ENCODE assay signal across 8 cellular contexts in the genomic region with DNA sequence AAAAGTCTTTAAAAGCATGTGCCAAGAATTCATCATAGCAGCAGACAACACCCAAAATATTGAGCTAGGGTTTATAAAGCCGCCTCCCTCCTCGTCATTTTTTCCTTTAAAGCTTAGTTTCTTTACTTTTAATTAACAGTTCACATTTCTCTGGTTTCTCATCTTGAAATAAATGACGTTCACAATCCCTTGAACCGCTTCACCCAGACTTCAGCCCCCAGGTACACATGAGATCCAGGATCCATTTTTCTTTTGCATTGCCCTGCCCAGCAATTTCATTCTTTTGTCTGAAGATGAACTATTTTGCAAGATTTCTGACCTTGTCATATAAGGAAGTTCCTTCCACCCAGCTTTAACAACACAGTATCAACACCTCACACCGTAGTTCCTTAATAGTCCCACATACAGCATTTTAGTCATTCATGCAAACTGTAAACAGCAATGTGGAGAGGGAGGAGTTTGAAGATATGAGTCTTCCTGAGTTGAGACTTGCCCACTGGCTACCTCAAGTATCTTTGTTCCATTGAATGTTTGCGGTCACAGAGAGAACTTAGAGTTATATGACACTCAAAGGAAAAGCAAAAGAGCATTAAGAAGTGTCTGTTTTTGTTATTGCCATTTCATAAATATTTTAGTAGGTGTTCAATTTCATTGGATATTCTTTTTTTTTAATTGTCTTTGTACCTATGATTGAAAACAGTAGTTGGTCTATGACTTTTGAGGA. TPM values are rescaled to one million over a fixed set of nuclear protein-coding genes. Genes with fewer than 3 reads are reported as not detected.
DNase-seq lines count a peak whose midpoint lies in the region; ATAC-seq and TF ChIP-seq lines count a peak whose summit lies in the region.

No MANE protein-coding gene starts in this region.

- H3K27me3 ChIP-seq in upper lobe of right lung: no peaks in the 10 kb centered on the region

- TF ChIP-seq CTCF in 22Rv1 (IDR thresholded peaks at IDR 0.05) (no peak), upper lobe of right lung (IDR thresholded peaks at IDR 0.05) (no peak)

- peak overlapping the region; percentile 72 for H3K4me3 Mint-ChIP-seq in activated CD8-positive, alpha-beta T cell treated with anti-CD3 and anti-CD28 coated beads, Interleukin-2, amount 10 ng/mL, durations not matched to agents 7 days and 5 days

- POLR2A ChIA-PET in activated CD8-positive, alpha-beta T cell treated with anti-CD3 and anti-CD28 coated beads, Interleukin-2, amount 10 ng/mL, durations not matched to agents 7 days and 5 days (lab: Charles Lee): interaction anchor here (1.0 to 7.5 kb wide), 4 partner anchors 10 to 165 kb away, joined by 3 to 69 read pairs (median 12); a partner anchor contains a TSS

- H3K27me3 Mint-ChIP-seq in activated CD8-positive, alpha-beta T cell treated with anti-CD3 and anti-CD28 coated beads, Interleukin-2, amount 10 ng/mL, durations not matched to agents 7 days and 5 days (ENCODE audit: low read depth): no peaks in the 10 kb centered on the region

- no peaks in the 10 kb centered on the region for H3K36me3 ChIP-seq in upper lobe of right lung

- peak; percentile 81 for DNase-seq in KBM-7
- peak; percentile 37 for DNase-seq in activated CD8-positive, alpha-beta T cell treated with anti-CD3 and anti-CD28 coated beads, Interleukin-2, amount 10 ng/mL, durations not matched to agents 7 days and 5 days
- peak; percentile 61 for DNase-seq in iris pigment epithelial cell (ENCODE audit: low read depth)
- DNase-seq in upper lobe of right lung: no peak
- no peak for DNase-seq in ureter (ENCODE audit: low spot score)
- no peak for DNase-seq in GM03348 (ENCODE audit: low spot score)

- H3K9me3 Mint-ChIP-seq in activated CD8-positive, alpha-beta T cell treated with anti-CD3 and anti-CD28 coated beads, Interleukin-2, amount 10 ng/mL, durations not matched to agents 7 days and 5 days (ENCODE audit: insufficient read depth): no peaks in the 10 kb centered on the region

- H3K4me3 ChIP-seq in upper lobe of right lung: peak overlapping the region; percentile 9

- peak; percentile 57 for ATAC-seq in activated CD8-positive, alpha-beta T cell treated with anti-CD3 and anti-CD28 coated beads, Interleukin-2, amount 10 ng/mL, durations not matched to agents 7 days and 5 days
- ATAC-seq in upper lobe of right lung: peak; percentile 85
- ATAC-seq in GM21526 (IDR thresholded peaks at IDR 0.05; ENCODE audit: low FRiP score, unreplicated experiment): no peak

- H3K27ac ChIP-seq in 22Rv1 (peak overlapping the region; percentile 1; the same call in 1 of the 2 replicates), upper lobe of right lung (peak overlapping the region; percentile 84)

- peak overlapping the region; percentile 93 for H3K27ac Mint-ChIP-seq in activated CD8-positive, alpha-beta T cell treated with anti-CD3 and anti-CD28 coated beads, Interleukin-2, amount 10 ng/mL, durations not matched to agents 7 days and 5 days

- no peaks in the 10 kb centered on the region for H3K9me3 ChIP-seq in upper lobe of right lung

- in situ Hi-C loops in KBM-7 (cut with MboI; ENCODE audit: low pct_unique_long_range_greater_than_20kb, low sequenced_read_pairs): no loop called here

- peaks cover 3% of the 10 kb centered on the region for H3K36me3 Mint-ChIP-seq in activated CD8-positive, alpha-beta T cell treated with anti-CD3 and anti-CD28 coated beads, Interleukin-2, amount 10 ng/mL, durations not matched to agents 7 days and 5 days (ENCODE audit: low read depth)

- CTCF ChIA-PET in activated CD8-positive, alpha-beta T cell treated with anti-CD3 and anti-CD28 coated beads, Interleukin-2, amount 10 ng/mL, durations not matched to agents 7 days and 5 days (lab: Charles Lee): interaction anchor here (0.9 to 12.6 kb wide), 4 partner anchors 15 to 35 kb away, joined by 3 to 146 read pairs (median 20); a partner anchor contains a TSS

- peaks cover 60% of the 10 kb centered on the region for H3K4me1 Mint-ChIP-seq in activated CD8-positive, alpha-beta T cell treated with anti-CD3 and anti-CD28 coated beads, Interleukin-2, amount 10 ng/mL, durations not matched to agents 7 days and 5 days (ENCODE audit: low read depth)

- H3K4me1 ChIP-seq in upper lobe of right lung: peaks cover 60% of the 10 kb centered on the region

- intact Hi-C loops in upper lobe of right lung (cut with DNase I): loop anchor here (10.0 kb wide), 1 partner anchor 190 kb away; no protein-coding TSS in a partner anchor

RNA-seq across cellular contexts. Expression of a gene that starts 35.3 kb away (rescaled TPM):
- 100 to 1,000 TPM; 209 to 215 TPM for total RNA-seq in activated CD8-positive, alpha-beta T cell treated with anti-CD3 and anti-CD28 coated beads, Interleukin-2, amount 10 ng/mL, durations not matched to agents 7 days and 5 days
- 70.2 TPM for total RNA-seq in upper lobe of right lung
- total RNA-seq in ureter: 54.1 TPM

RNA-seq across cellular contexts. Expression of a gene that starts 58.8 kb away (rescaled TPM):
- 10 to 100 TPM; 30.2 to 33.7 TPM for total RNA-seq in activated CD8-positive, alpha-beta T cell treated with anti-CD3 and anti-CD28 coated beads, Interleukin-2, amount 10 ng/mL, durations not matched to agents 7 days and 5 days
- total RNA-seq in upper lobe of right lung (28.1 TPM), ureter (39.8 TPM)

Comparison
In these comparisons a context has a peak if more than half of its experiments do, and no peak if none do; other contexts are left out.
1. DNase-seq: peak in KBM-7 (single experiment), activated CD8-positive, alpha-beta T cell treated with anti-CD3 and anti-CD28 coated beads, Interleukin-2, amount 10 ng/mL, durations not matched to agents 7 days and 5 days (single experiment) and iris pigment epithelial cell (single experiment); none in upper lobe of right lung (single experiment), ureter (single experiment) and GM03348 (single experiment).